31 cellular contexts compared by ENCODE assay signal in genomic region chr1:81449786-81450185, GRCh38.
"Had no signal": no experiment of that assay in that cellular context is flagged by ENCODE, and none has a peak within 500 bp of the region (broad histone marks: within the 10 kb centered on the region; RNA-seq: fewer than 3 reads in every experiment).

No MANE protein-coding gene starts in this region.

- H3K9me3 ChIP-seq: adrenal gland, ascending aorta, esophagus muscularis mucosa, pancreas, prostate gland, thyroid gland, upper lobe of right lung had no signal

- H3K36me3 ChIP-seq: adrenal gland, ascending aorta, esophagus muscularis mucosa, pancreas, prostate gland, thyroid gland, upper lobe of right lung had no signal

- FAIRE-seq: endothelial cell of umbilical vein, frontal cortex, pancreas had no signal

- H3K4me2 ChIP-seq: smooth muscle cell had no signal

- H3K4me1 Mint-ChIP-seq: activated CD4-positive, alpha-beta T cell treated with anti-CD3 and anti-CD28 coated beads for 36 hours; activated naive CD8-positive, alpha-beta T cell treated with anti-CD3 and anti-CD28 coated beads for 36 hours; naive thymus-derived CD4-positive, alpha-beta T cell; stimulated activated memory B cell treated with anti-CD40 and anti-IgM and Interleukin-4, amounts not matched to agents 10 μg/mL and 1 μg/mL and 100 μg/mL, for 72 hours; stimulated activated naive CD8-positive, alpha-beta T cell treated with anti-CD3 and anti-CD28 coated beads, Interleukin-15, amount 100 ng/mL, for 72 hours had no signal

- H3K36me3 Mint-ChIP-seq: activated naive CD8-positive, alpha-beta T cell treated with anti-CD3 and anti-CD28 coated beads for 36 hours; naive thymus-derived CD4-positive, alpha-beta T cell; stimulated activated memory B cell treated with anti-CD40 and anti-IgM and Interleukin-4, amounts not matched to agents 10 μg/mL and 1 μg/mL and 100 μg/mL, for 72 hours had no signal

- DNase-seq: activated CD4-positive, alpha-beta T cell treated with anti-CD3 and anti-CD28 coated beads for 36 hours; activated CD4-positive, alpha-beta T cell treated with anti-CD3 and anti-CD28 coated beads, Interleukin-2, amount 50 U/mL, for 4 hours; activated CD4-positive, CD25-positive, alpha-beta regulatory T cell; activated effector memory CD4-positive, alpha-beta T cell treated with Interleukin-2 at 50 U/mL for 16 hours; activated naive CD4-positive, alpha-beta T cell treated with Interleukin-2 at 50 U/mL for 16 hours; activated naive CD8-positive, alpha-beta T cell treated with anti-CD3 and anti-CD28 coated beads for 36 hours; activated T-cell treated with anti-CD3 and anti-CD28 coated beads for 4 hours; activated T-cell treated with anti-CD3 and anti-CD28 coated beads, Interleukin-2, amount 50 U/mL, for 72 hours; adrenal gland; central memory CD4-positive, alpha-beta T cell; glutamatergic neuron; islet precursor cell; left colon; midbrain; naive thymus-derived CD4-positive, alpha-beta T cell; nucleus accumbens; pancreas; stimulated activated CD4-positive, alpha-beta T cell treated with anti-CD3 and anti-CD28 coated beads, Interleukin-1b, Interleukin-23, amount 100 ng/mL, for 48 hours; stimulated activated CD4-positive, alpha-beta T cell treated with anti-CD3 and anti-CD28 coated beads, Interleukin-4, amount 100 ng/mL, for 4 hours; stimulated activated CD8-positive, alpha-beta memory T cell treated with anti-CD3 and anti-CD28 coated beads, Interleukin-4, amount 100 ng/mL, for 48 hours; stimulated activated naive CD8-positive, alpha-beta T cell treated with anti-CD3 and anti-CD28 coated beads, Interleukin-15, amount 100 ng/mL, for 72 hours; substantia nigra; thyroid gland; upper lobe of right lung had no signal

- H3K4me1 ChIP-seq: adrenal gland, ascending aorta, pancreas, prostate gland, thyroid gland, upper lobe of right lung had no signal

- H3K27me3 ChIP-seq: adrenal gland, ascending aorta, esophagus muscularis mucosa, pancreas, thyroid gland, upper lobe of right lung had no signal

- H3K4me3 ChIP-seq: adrenal gland, ascending aorta, esophagus muscularis mucosa, pancreas, prostate gland, smooth muscle cell, thyroid gland, upper lobe of right lung had no signal

- H3K9me3 Mint-ChIP-seq: activated naive CD8-positive, alpha-beta T cell treated with anti-CD3 and anti-CD28 coated beads for 36 hours; stimulated activated memory B cell treated with anti-CD40 and anti-IgM and Interleukin-4, amounts not matched to agents 10 μg/mL and 1 μg/mL and 100 μg/mL, for 72 hours; stimulated activated naive CD8-positive, alpha-beta T cell treated with anti-CD3 and anti-CD28 coated beads, Interleukin-15, amount 100 ng/mL, for 72 hours had no signal

- H3K4me3 Mint-ChIP-seq: activated CD4-positive, alpha-beta T cell treated with anti-CD3 and anti-CD28 coated beads for 36 hours; activated naive CD8-positive, alpha-beta T cell treated with anti-CD3 and anti-CD28 coated beads for 36 hours; activated T-cell treated with anti-CD3 and anti-CD28 coated beads, Interleukin-2, amount 50 U/mL, for 72 hours; naive thymus-derived CD4-positive, alpha-beta T cell; stimulated activated memory B cell treated with anti-CD40 and anti-IgM and Interleukin-4, amounts not matched to agents 10 μg/mL and 1 μg/mL and 100 μg/mL, for 72 hours; stimulated activated naive CD8-positive, alpha-beta T cell treated with anti-CD3 and anti-CD28 coated beads, Interleukin-15, amount 100 ng/mL, for 72 hours had no signal

- H3K27me3 Mint-ChIP-seq: activated CD4-positive, alpha-beta T cell treated with anti-CD3 and anti-CD28 coated beads for 36 hours; activated naive CD8-positive, alpha-beta T cell treated with anti-CD3 and anti-CD28 coated beads for 36 hours; naive thymus-derived CD4-positive, alpha-beta T cell; stimulated activated memory B cell treated with anti-CD40 and anti-IgM and Interleukin-4, amounts not matched to agents 10 μg/mL and 1 μg/mL and 100 μg/mL, for 72 hours; stimulated activated naive CD8-positive, alpha-beta T cell treated with anti-CD3 and anti-CD28 coated beads, Interleukin-15, amount 100 ng/mL, for 72 hours had no signal

- H3K27ac ChIP-seq: adrenal gland, ascending aorta, esophagus muscularis mucosa, pancreas, prostate gland, thyroid gland, upper lobe of right lung had no signal

- H3K27ac Mint-ChIP-seq: activated CD4-positive, alpha-beta T cell treated with anti-CD3 and anti-CD28 coated beads for 36 hours; activated naive CD8-positive, alpha-beta T cell treated with anti-CD3 and anti-CD28 coated beads for 36 hours; activated T-cell treated with anti-CD3 and anti-CD28 coated beads, Interleukin-2, amount 50 U/mL, for 72 hours; naive thymus-derived CD4-positive, alpha-beta T cell; stimulated activated memory B cell treated with anti-CD40 and anti-IgM and Interleukin-4, amounts not matched to agents 10 μg/mL and 1 μg/mL and 100 μg/mL, for 72 hours; stimulated activated naive CD8-positive, alpha-beta T cell treated with anti-CD3 and anti-CD28 coated beads, Interleukin-15, amount 100 ng/mL, for 72 hours had no signal
